ENCODE assay signal across 24 cellular contexts in the genomic region with DNA sequence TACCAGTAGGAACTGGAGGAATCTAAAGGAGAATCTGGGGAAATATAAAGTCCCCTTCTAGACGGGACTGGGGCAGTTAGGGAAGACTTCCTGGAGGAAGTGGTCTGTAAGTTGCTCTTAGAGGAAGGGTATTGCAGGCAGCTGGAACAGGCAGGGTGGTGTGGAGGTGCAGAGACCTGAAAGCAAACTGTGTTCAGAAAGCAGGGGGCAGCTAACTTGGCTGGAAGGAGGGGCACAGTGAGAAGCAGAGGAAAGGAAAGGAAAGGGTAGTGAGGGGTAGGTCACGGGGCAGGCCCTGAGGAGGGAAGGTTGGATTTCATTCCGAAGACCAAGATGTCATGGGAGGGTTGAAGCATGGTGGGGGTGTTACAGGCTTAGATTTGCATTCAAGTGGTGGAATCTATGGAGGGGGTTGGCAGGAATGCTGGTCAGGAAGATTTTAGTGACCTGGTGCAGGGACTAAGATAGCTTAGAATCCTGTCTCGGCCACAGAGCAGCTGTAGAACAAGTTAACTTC.
"Had no signal": no experiment of that assay in that cellular context is flagged by ENCODE, and none has a peak within 500 bp of the region (broad histone marks: within the 10 kb centered on the region; RNA-seq: fewer than 3 reads in every experiment).

No MANE protein-coding gene starts in this region.

- H3K4me3 ChIP-seq: breast epithelium, heart right ventricle, neural progenitor cell, psoas muscle, right atrium auricular region, suprapubic skin, transverse colon had no signal

- ATAC-seq: activated T-cell treated with anti-CD3 and anti-CD28 coated beads, Interleukin-2, amount 50 U/mL, for 4 hours; left colon; psoas muscle; stimulated activated naive CD8-positive, alpha-beta T cell treated with anti-CD3 and anti-CD28 coated beads, Interleukin-15, amount 100 ng/mL, for 72 hours had no signal

- H3K36me3 Mint-ChIP-seq: activated naive CD8-positive, alpha-beta T cell treated with anti-CD3 and anti-CD28 coated beads for 36 hours; naive B cell; neural progenitor cell had no signal

- H3K27ac ChIP-seq: breast epithelium, heart right ventricle, neural progenitor cell, psoas muscle, right atrium auricular region, suprapubic skin, transverse colon, WERI-Rb-1 had no signal

- H3K27me3 ChIP-seq: breast epithelium, neural progenitor cell, right atrium auricular region, transverse colon had no signal

- H3K9me3 Mint-ChIP-seq: activated CD4-positive, alpha-beta T cell treated with anti-CD3 and anti-CD28 coated beads, Interleukin-2, amount 10 ng/mL, durations not matched to agents 7 days and 5 days; activated naive CD8-positive, alpha-beta T cell treated with anti-CD3 and anti-CD28 coated beads for 36 hours; activated T-cell treated with anti-CD3 and anti-CD28 coated beads, Interleukin-2, amount 50 U/mL, for 4 hours; activated T-helper 2 cell treated with anti-CD3 and anti-CD28 coated beads, Interferon-gamma antibody, Interleukin-2, Interleukin-4, amounts not matched to agents 10 μg/mL and 5 μg/mL and 100 μg/mL, durations not matched to agents 14 hours and 24 hours and 36 hours; central memory CD8-positive, alpha-beta T cell; neural progenitor cell; stimulated activated naive CD8-positive, alpha-beta T cell treated with anti-CD3 and anti-CD28 coated beads, Interleukin-15, amount 100 ng/mL, for 72 hours had no signal

- DNase-seq: activated CD4-positive, alpha-beta T cell treated with anti-CD3 and anti-CD28 coated beads, Interleukin-2, amount 10 ng/mL, durations not matched to agents 7 days and 5 days; activated CD4-positive, CD25-positive, alpha-beta regulatory T cell treated with anti-CD3 and anti-CD28 coated beads, Interleukin-2, amount 50 U/mL, for 72 hours; activated CD8-positive, alpha-beta memory T cell treated with anti-CD3 and anti-CD28 coated beads for 24 hours; activated CD8-positive, alpha-beta memory T cell treated with anti-CD3 and anti-CD28 coated beads, Interleukin-2, amount 50 U/mL, for 4 hours; activated naive CD4-positive, alpha-beta T cell treated with Interleukin-2 at 50 U/mL for 16 hours; activated naive CD8-positive, alpha-beta T cell treated with anti-CD3 and anti-CD28 coated beads for 36 hours; activated T-cell treated with anti-CD3 and anti-CD28 coated beads, Interleukin-2, amount 50 U/mL, for 4 hours; heart right ventricle; left colon; mesenchymal stem cell; naive B cell; psoas muscle; SK-N-SH; stimulated activated CD4-positive, alpha-beta T cell treated with anti-CD3 and anti-CD28 coated beads, Interleukin-12 subunit alpha, Interleukin-12 subunit beta, amount 100 ng/mL, for 4 hours; stimulated activated CD4-positive, alpha-beta T cell treated with anti-CD3 and anti-CD28 coated beads, Interleukin-4, amount 100 ng/mL, for 4 hours; stimulated activated naive CD8-positive, alpha-beta T cell treated with anti-CD3 and anti-CD28 coated beads, Interleukin-15, amount 100 ng/mL, for 72 hours; transverse colon had no signal

- H3K4me3 Mint-ChIP-seq: activated CD4-positive, alpha-beta T cell treated with anti-CD3 and anti-CD28 coated beads, Interleukin-2, amount 10 ng/mL, durations not matched to agents 7 days and 5 days; activated naive CD8-positive, alpha-beta T cell treated with anti-CD3 and anti-CD28 coated beads for 36 hours; activated T-cell treated with anti-CD3 and anti-CD28 coated beads, Interleukin-2, amount 50 U/mL, for 4 hours; central memory CD8-positive, alpha-beta T cell; naive B cell; neural progenitor cell; stimulated activated naive CD8-positive, alpha-beta T cell treated with anti-CD3 and anti-CD28 coated beads, Interleukin-15, amount 100 ng/mL, for 72 hours had no signal

- H3K4me1 Mint-ChIP-seq: activated CD4-positive, alpha-beta T cell treated with anti-CD3 and anti-CD28 coated beads, Interleukin-2, amount 10 ng/mL, durations not matched to agents 7 days and 5 days; activated naive CD8-positive, alpha-beta T cell treated with anti-CD3 and anti-CD28 coated beads for 36 hours; central memory CD8-positive, alpha-beta T cell; naive B cell; stimulated activated naive CD8-positive, alpha-beta T cell treated with anti-CD3 and anti-CD28 coated beads, Interleukin-15, amount 100 ng/mL, for 72 hours had no signal

- H3K9me3 ChIP-seq: psoas muscle, SK-N-SH, suprapubic skin, transverse colon had no signal

- H3K27ac Mint-ChIP-seq: activated CD4-positive, alpha-beta T cell treated with anti-CD3 and anti-CD28 coated beads, Interleukin-2, amount 10 ng/mL, durations not matched to agents 7 days and 5 days; activated naive CD8-positive, alpha-beta T cell treated with anti-CD3 and anti-CD28 coated beads for 36 hours; activated T-helper 2 cell treated with anti-CD3 and anti-CD28 coated beads, Interferon-gamma antibody, Interleukin-2, Interleukin-4, amounts not matched to agents 10 μg/mL and 5 μg/mL and 100 μg/mL, durations not matched to agents 14 hours and 24 hours and 36 hours; neural progenitor cell had no signal

- H3K27me3 Mint-ChIP-seq: activated naive CD8-positive, alpha-beta T cell treated with anti-CD3 and anti-CD28 coated beads for 36 hours had no signal

- H3K4me1 ChIP-seq: breast epithelium, psoas muscle, right atrium auricular region, suprapubic skin, transverse colon had no signal

- H3K36me3 ChIP-seq: breast epithelium, heart right ventricle, neural progenitor cell, right atrium auricular region, suprapubic skin, transverse colon, WERI-Rb-1 had no signal
